Comparison of ENCODE assay signal across 22 cellular contexts in genomic region chr9:132903574-132904495, GRCh38. TPM values are rescaled to one million over a fixed set of nuclear protein-coding genes. Genes with fewer than 3 reads are reported as not detected.
DNase-seq lines count a peak whose midpoint lies in the region; ATAC-seq, FAIRE-seq and TF ChIP-seq lines count a peak whose summit lies in the region.
"Had no signal": no experiment of that assay in that cellular context is flagged by ENCODE, and none has a peak within 500 bp of the region (broad histone marks: within the 10 kb centered on the region; RNA-seq: fewer than 3 reads in every experiment).

No MANE protein-coding gene starts in this region.

- H3K36me3 Mint-ChIP-seq in progenitor cell of endocrine pancreas (ENCODE audit: insufficient read depth) (peaks cover 13% of the 10 kb centered on the region), T-helper 17 cell (ENCODE audit: low read depth) (no peaks in the 10 kb centered on the region)

- peak overlapping the region; percentile 27; the same call in 1 of the 2 replicates for H3K18ac ChIP-seq in H1 (ENCODE audit: extremely low read depth, low read length)

- peaks cover 20% of the 10 kb centered on the region for H3K4me1 ChIP-seq in HUES64 (ENCODE audit: insufficient read depth, low read length)
- H3K4me1 ChIP-seq in H1 (replicated peaks in 1 of 4; ENCODE audit: control insufficient read depth in 3 of 4, insufficient read depth in 4 of 4, low read length in 3 of 4), result peaks cover 7 to 23% (median 16%) of the 10 kb centered on the region in 4 experiments; a peak in 6 of 7 replicates

- 0 out of 2 replicates have a peak overlapping the region, but pooled peaks have one; percentile 34 for H2BK15ac ChIP-seq in H1 (ENCODE audit: low read length)

- H3K14ac ChIP-seq in H1 (ENCODE audit: insufficient read length), result no peak overlapping the region

- TF ChIP-seq CTCF in H1 (IDR thresholded peaks at IDR 0.05; ENCODE audit: control extremely low read depth in 1 of 3, insufficient read depth in 1 of 3, low read depth in 1 of 3, low read length in 3 of 3) (no peak), progenitor cell of endocrine pancreas (IDR thresholded peaks at IDR 0.05; ENCODE audit: unreplicated experiment) (no peak)

- no peaks in the 10 kb centered on the region for H3K79me1 ChIP-seq in H1 (ENCODE audit: low read depth, low read length)

- H3K4ac ChIP-seq in H1 (replicated peaks; ENCODE audit: insufficient read length, low read depth, low read length), result no peak overlapping the region

- H4K20me1 ChIP-seq in H1 (replicated peaks in 1 of 2; ENCODE audit: control insufficient read depth in 1 of 2, insufficient read depth in 2 of 2, low read length in 2 of 2), result no peaks in the 10 kb centered on the region
- H4K20me1 ChIP-seq: BLaER1 had no signal

- peak overlapping the region; percentile 57 for H3K27ac Mint-ChIP-seq in progenitor cell of endocrine pancreas
- H3K27ac Mint-ChIP-seq in T-helper 17 cell, result no peak overlapping the region

- WGBS in HUES64, result 61% methylated on average over 13 of the region's 13 CpGs
- 60% methylated on average over 13 of the region's 13 CpGs; no CpG with 5 or more reads in 1 of the 2 experiments for WGBS in H1 (ENCODE audit: extremely low coverage in 1 of 2, insufficient coverage in 1 of 2, insufficient read length in 1 of 2, insufficient replicate concordance in 2 of 2, low coverage in 1 of 2, low lambda C conversion rate in 2 of 2, missing lambda C conversion rate in 1 of 2), 2 experiments

- no peak overlapping the region for H4K8ac ChIP-seq in H1 (ENCODE audit: extremely low read depth, insufficient read depth, low read length)

- no peak for ATAC-seq in HG03196 (IDR thresholded peaks at IDR 0.05; ENCODE audit: unreplicated experiment)
- ATAC-seq in T-helper 17 cell, result no peak

- no peak for TF ChIP-seq POLR2A in H1 (IDR thresholded peaks at IDR 0.05; ENCODE audit: control extremely low read depth in 1 of 2, low read depth in 2 of 2, low read length in 2 of 2)

- peak overlapping the region; percentile 54; the same call in 1 of the 2 replicates for H3K27ac ChIP-seq in HUES64 (ENCODE audit: low read depth, low read length)
- H3K27ac ChIP-seq in H1 (ENCODE audit: low read depth, low read length), result peak overlapping the region; percentile 24
- H3K27ac ChIP-seq: BLaER1 had no signal

- H2BK20ac ChIP-seq in H1 (ENCODE audit: low read length), result no peak overlapping the region

- TF ChIP-seq RAD21 in H1 (IDR thresholded peaks at IDR 0.05 in 1 of 2, conservative IDR thresholded peaks at IDR 0.05 in 1 of 2; ENCODE audit: low read depth in 2 of 2, low read length in 2 of 2), result no peak

- no peak overlapping the region for H2BK120ac ChIP-seq in H1 (replicated peaks; ENCODE audit: low read depth, low read length)

- peak overlapping the region; percentile 40 to 67 for H3K4me2 ChIP-seq in H1 (ENCODE audit: insufficient read depth in 1 of 2, low read depth in 2 of 2, low read length in 2 of 2)
- H3K4me2 ChIP-seq: BLaER1, SK-N-SH had no signal

- H3K4me3 Mint-ChIP-seq in progenitor cell of endocrine pancreas (ENCODE audit: low read depth) (no peak overlapping the region), T-helper 17 cell (no peak overlapping the region)
- H3K4me3 Mint-ChIP-seq: CD4-positive, alpha-beta memory T cell had no signal

- no peaks in the 10 kb centered on the region for H3K9me3 Mint-ChIP-seq in progenitor cell of endocrine pancreas (ENCODE audit: low read depth)
- H3K9me3 Mint-ChIP-seq: CD4-positive, alpha-beta memory T cell had no signal

- no peak overlapping the region for H4K91ac ChIP-seq in H1 (replicated peaks; ENCODE audit: insufficient read length, low read length)

- DNase-seq in ELF-1 (ENCODE audit: low read depth, low spot score) (peak; percentile 40), H1 (ENCODE audit: low read depth in 1 of 2, low spot score in 2 of 2) (peak in 1 of 2 experiments; percentile 9), progenitor cell of endocrine pancreas (ENCODE audit: low spot score, unreplicated experiment) (no peak), GDM1 (lab: John Stamatoyannopoulos, UW) (no peak), T-helper 17 cell (no peak)
- DNase-seq: Calu3; CD4-positive, alpha-beta memory T cell; H7; KG1; NCI-H1105 treated with DMSO at 0.1 percent for 48 hours; NCI-H1694 treated with DMSO at 0.1 percent for 48 hours; NCI-H510A; NCI-H748 treated with DMSO at 0.1 percent for 48 hours; NK-92 treated with Interleukin-12 subunit alpha and Interleukin-12 subunit beta, amount 100 ng/mL, for 24 hours; SHP77; SK-N-SH had no signal

- CTCF ChIA-PET in H1 (lab: Charles Lee; ENCODE audit: partially characterized antibody), result interaction anchor here (0.7 to 8.4 kb wide), 19 partner anchors 10 to 489 kb away, joined by 3 to 115 read pairs (median 9); partner anchors contain the start of genes AK8, SPACA9 and TSC1

- H2AK5ac ChIP-seq in H1 (ENCODE audit: low read depth, low read length), result no peak overlapping the region

- H3K23me2 ChIP-seq in H1 (ENCODE audit: low read depth, low read length), result no peaks in the 10 kb centered on the region

- peaks cover 62% of the 10 kb centered on the region for H3K36me3 ChIP-seq in HUES64 (ENCODE audit: insufficient read depth, low read length)
- peaks cover 10 to 42% (median 20%) of the 10 kb centered on the region in 4 experiments; a peak in 7 of 8 replicates for H3K36me3 ChIP-seq in H1 (ENCODE audit: control insufficient read depth in 2 of 4, insufficient read depth in 4 of 4, low read length in 3 of 4)

- no peak for TF ChIP-seq EP300 in H1 (IDR thresholded peaks at IDR 0.05; ENCODE audit: borderline replicate concordance in 1 of 2, low read depth in 2 of 2, low read length in 2 of 2)

- H3K9ac ChIP-seq in HUES64 (ENCODE audit: low read depth, low read length) (no peak overlapping the region), H1 (replicated peaks in 1 of 4; ENCODE audit: extremely low read depth in 1 of 4, low read depth in 3 of 4, low read length in 3 of 4) (peak overlapping the region in 1 of 4 experiments; percentile 8; a peak in 1 of 7 replicates)
- H3K9ac ChIP-seq: BLaER1, SK-N-SH had no signal

- no peak overlapping the region for H3K4me3 ChIP-seq in HUES64 (ENCODE audit: low read length)
- H3K4me3 ChIP-seq in H1 (ENCODE audit: extremely low read depth in 1 of 4, insufficient read depth in 2 of 4, low read depth in 3 of 4, low read length in 4 of 4), result 0 out of 8 replicates have a peak overlapping the region, but pooled peaks of 1 of the 4 experiments have one; percentile 7
- H3K4me3 ChIP-seq: BLaER1 had no signal

- H3K27me3 ChIP-seq in HUES64 (ENCODE audit: insufficient read depth, low read length) (no peaks in the 10 kb centered on the region), H1 (replicated peaks in 1 of 4; ENCODE audit: control insufficient read depth in 3 of 4, extremely low read depth in 1 of 4, insufficient read depth in 3 of 4, low read length in 3 of 4) (no peaks in the 10 kb centered on the region)
- H3K27me3 ChIP-seq: BLaER1 had no signal

- no peak overlapping the region for H2AFZ ChIP-seq in H1 (ENCODE audit: low read length)

- H3K27me3 Mint-ChIP-seq in progenitor cell of endocrine pancreas, result no peaks in the 10 kb centered on the region
- H3K27me3 Mint-ChIP-seq in T-helper 17 cell, result no peaks in the 10 kb centered on the region
- H3K27me3 Mint-ChIP-seq: CD4-positive, alpha-beta memory T cell had no signal

- no peak overlapping the region for H4K5ac ChIP-seq in H1 (ENCODE audit: insufficient read length, low read depth, low read length)

- H3K56ac ChIP-seq in H1 (replicated peaks; ENCODE audit: insufficient read length, low read depth, low read length), result no peak overlapping the region

- no peaks in the 10 kb centered on the region for H3K9me3 ChIP-seq in HUES64 (ENCODE audit: insufficient read depth, low read depth, low read length)
- no peaks in the 10 kb centered on the region for H3K9me3 ChIP-seq in H1 (ENCODE audit: insufficient read depth in 2 of 2, low read depth in 1 of 2, low read length in 1 of 2)
- H3K9me3 ChIP-seq in T-helper 17 cell (ENCODE audit: control insufficient read depth, low read length, poor library complexity, severe bottlenecking), result no peaks in the 10 kb centered on the region
- H3K9me3 ChIP-seq: BLaER1, SK-N-SH had no signal

- no peaks in the 10 kb centered on the region for H3K79me2 ChIP-seq in H1 (ENCODE audit: control insufficient read depth in 1 of 2, insufficient read depth in 2 of 2, low read length in 2 of 2)

- no peak overlapping the region for H2BK12ac ChIP-seq in H1 (ENCODE audit: low read depth, low read length)

- H3K4me1 Mint-ChIP-seq in progenitor cell of endocrine pancreas (ENCODE audit: low read depth), result no peaks in the 10 kb centered on the region
- peaks cover 8% of the 10 kb centered on the region for H3K4me1 Mint-ChIP-seq in T-helper 17 cell

- no peak for FAIRE-seq in H1 (lab: Jason Lieb, UNC)
- FAIRE-seq: GM12891, HTR-8/SVneo had no signal

- POLR2A ChIA-PET in H1 (lab: Charles Lee; ENCODE audit: partially characterized antibody), result interaction anchor here (1.7 to 1.9 kb wide), 2 partner anchors 10 to 11 kb away, joined by 4 read pairs; no protein-coding TSS in a partner anchor

- H2BK5ac ChIP-seq in H1 (ENCODE audit: low read depth, low read length), result no peak overlapping the region

- H3K23ac ChIP-seq in H1 (ENCODE audit: insufficient read length), result no peak overlapping the region

RNA-seq across cellular contexts. Expression of gene SPACA9, which starts 25.1 kb away (rescaled TPM):
- polyA plus RNA-seq in HUES64 (2013, experiment 1 of 2), result 0.70 TPM
- polyA plus RNA-seq in HUES64 (2013, experiment 2 of 2), result 2.7 TPM
- 0.29 and 0.63 TPM in 2 replicates for total RNA-seq in H1 (2021; fragmentation: NEBNext Ultra II Directional; extraction: Animal tissue kit (Norgen Biotek cat#: 25700))
- 1.3 and 1.4 TPM in 2 replicates for polyA plus RNA-seq in H1 (2011; rRNA removed)
- 1.2 TPM for polyA plus RNA-seq in H1 (2011; cell fraction: cytosol; rRNA removed)
- polyA plus RNA-seq in H1 (2011; cell fraction: nucleus; rRNA removed), result 2.3 TPM
- polyA plus RNA-seq in H1 (2012, experiment 1 of 2), result 0.72 to 1.4 TPM (median 1.2 TPM) in 4 replicates
- polyA plus RNA-seq in H1 (2012, experiment 2 of 2), result 0.72 TPM
- polyA plus RNA-seq in H1 (2013, experiment 1 of 2), result 0.83 TPM
- 1.1 TPM for polyA plus RNA-seq in H1 (2013, experiment 2 of 2)
- polyA minus RNA-seq in H1 (2011; rRNA and poly(A)+ RNA removed), result 1.2 and 1.5 TPM in 2 replicates
- polyA minus RNA-seq in H1 (2011; cell fraction: cytosol; rRNA and poly(A)+ RNA removed), result 0.81 TPM
- polyA minus RNA-seq in H1 (2011; cell fraction: nucleus; rRNA and poly(A)+ RNA removed), result 0.40 TPM
- total RNA-seq in progenitor cell of endocrine pancreas, result 3.6 and 4.0 TPM in 2 replicates
- under 1 TPM; 0.52 to 0.86 TPM for total RNA-seq in T-helper 17 cell

RNA-seq across cellular contexts. Expression of gene AK8, which starts 25.8 kb away (rescaled TPM):
- 0.20 TPM for polyA plus RNA-seq in HUES64 (2013, experiment 1 of 2)
- 0.70 TPM for polyA plus RNA-seq in HUES64 (2013, experiment 2 of 2)
- total RNA-seq in H1 (2021; fragmentation: NEBNext Ultra II Directional; extraction: Animal tissue kit (Norgen Biotek cat#: 25700)), result 0.48 and 0.52 TPM in 2 replicates
- 0.35 and 0.39 TPM in 2 replicates for polyA plus RNA-seq in H1 (2011; rRNA removed)
- polyA plus RNA-seq in H1 (2011; cell fraction: cytosol; rRNA removed), result 0.43 TPM
- polyA plus RNA-seq in H1 (2011; cell fraction: nucleus; rRNA removed), result 1.0 TPM
- polyA plus RNA-seq in H1 (2012, experiment 1 of 2), result 0.22 to 1.1 TPM (median 0.68 TPM) in 4 replicates
- polyA plus RNA-seq in H1 (2012, experiment 2 of 2), result 1.4 TPM
- polyA plus RNA-seq in H1 (2013, experiment 1 of 2), result 0.26 TPM
- 0.22 TPM for polyA plus RNA-seq in H1 (2013, experiment 2 of 2)
- polyA minus RNA-seq in H1 (2011; rRNA and poly(A)+ RNA removed), result 0.63 and 1.3 TPM in 2 replicates
- polyA minus RNA-seq in H1 (2011; cell fraction: cytosol; rRNA and poly(A)+ RNA removed), result not detected
- polyA minus RNA-seq in H1 (2011; cell fraction: nucleus; rRNA and poly(A)+ RNA removed), result 1.9 TPM
- total RNA-seq in progenitor cell of endocrine pancreas (1.1 and 1.9 TPM in 2 replicates), T-helper 17 cell (under 1 TPM in 1 of 2 donors, not detected in 1; 0.32 TPM)
- total RNA-seq: A673 had no signal
- polyA plus RNA-seq: CD4-positive, alpha-beta memory T cell had no signal

RNA-seq across cellular contexts. Expression of gene TSC1, which starts 40.6 kb away (rescaled TPM):
- 17.4 TPM for polyA plus RNA-seq in HUES64 (2013, experiment 1 of 2)
- polyA plus RNA-seq in HUES64 (2013, experiment 2 of 2), result 22.2 TPM
- total RNA-seq in H1 (2021; fragmentation: NEBNext Ultra II Directional; extraction: Animal tissue kit (Norgen Biotek cat#: 25700)), result 39.1 and 46.0 TPM in 2 replicates
- polyA plus RNA-seq in H1 (2011; rRNA removed), result 36.2 and 37.2 TPM in 2 replicates
- polyA plus RNA-seq in H1 (2011; cell fraction: cytosol; rRNA removed), result 32.4 TPM
- polyA plus RNA-seq in H1 (2011; cell fraction: nucleus; rRNA removed), result 106 TPM
- 22.0 to 28.6 TPM (median 27.4 TPM) in 4 replicates for polyA plus RNA-seq in H1 (2012, experiment 1 of 2)
- polyA plus RNA-seq in H1 (2012, experiment 2 of 2), result 5.3 TPM
- polyA plus RNA-seq in H1 (2013, experiment 1 of 2), result 22.7 TPM
- polyA plus RNA-seq in H1 (2013, experiment 2 of 2), result 19.1 TPM
- 125 and 138 TPM in 2 replicates for polyA minus RNA-seq in H1 (2011; rRNA and poly(A)+ RNA removed)
- polyA minus RNA-seq in H1 (2011; cell fraction: cytosol; rRNA and poly(A)+ RNA removed), result 31.8 TPM
- 147 TPM for polyA minus RNA-seq in H1 (2011; cell fraction: nucleus; rRNA and poly(A)+ RNA removed)
- 65.4 and 69.0 TPM in 2 replicates for total RNA-seq in progenitor cell of endocrine pancreas
- 10 to 100 TPM; 51.2 to 58.3 TPM for total RNA-seq in T-helper 17 cell
